30 cellular contexts compared by ENCODE assay signal in genomic region chr9:108483676-108484075, GRCh38.
"Had no signal": no experiment of that assay in that cellular context is flagged by ENCODE, and none has a peak within 500 bp of the region (broad histone marks: within the 10 kb centered on the region; RNA-seq: fewer than 3 reads in every experiment).

No MANE protein-coding gene starts in this region.

- H3K4me1 ChIP-seq: breast epithelium, colonic mucosa had no signal

- DNase-seq: activated CD4-positive, alpha-beta memory T cell treated with anti-CD3 and anti-CD28 coated beads for 36 hours; activated CD4-positive, alpha-beta T cell treated with anti-CD3 and anti-CD28 coated beads for 36 hours; activated CD4-positive, alpha-beta T cell treated with anti-CD3 and anti-CD28 coated beads, Interleukin-2, amount 10 ng/mL, durations not matched to agents 24 days and 14 days; activated CD4-positive, CD25-positive, alpha-beta regulatory T cell; activated CD4-positive, CD25-positive, alpha-beta regulatory T cell treated with anti-CD3 and anti-CD28 coated beads, Interleukin-2, amount 50 U/mL, for 72 hours; activated CD8-positive, alpha-beta memory T cell treated with anti-CD3 and anti-CD28 coated beads, Interleukin-2, amount 10 ng/mL, durations not matched to agents 7 days and 5 days; activated CD8-positive, alpha-beta memory T cell treated with anti-CD3 and anti-CD28 coated beads, Interleukin-2, amount 50 U/mL, for 4 hours; activated CD8-positive, alpha-beta T cell treated with anti-CD3 and anti-CD28 coated beads, Interleukin-2, amount 10 ng/mL, durations not matched to agents 7 days and 5 days; activated gamma-delta T cell; activated naive CD4-positive, alpha-beta T cell; activated naive CD4-positive, alpha-beta T cell treated with anti-CD3 and anti-CD28 coated beads, Interleukin-2, amount 10 ng/mL, durations not matched to agents 7 days and 5 days; activated naive CD8-positive, alpha-beta T cell treated with anti-CD3 and anti-CD28 coated beads, Interleukin-2, amount 10 ng/mL, durations not matched to agents 7 days and 5 days; activated T-cell treated with anti-CD3 and anti-CD28 coated beads, Interleukin-2, amount 50 U/mL, for 1 hour; activated T-cell treated with anti-CD3 and anti-CD28 coated beads, Interleukin-2, amount 50 U/mL, for 72 hours; central memory CD4-positive, alpha-beta T cell; cerebellar nuclear complex; colonic mucosa; effector CD8-positive, alpha-beta T cell; gastrocnemius medialis; glutamatergic neuron; heart left ventricle; T-cell; T-helper 9 cell; WERI-Rb-1 had no signal

- H3K27me3 ChIP-seq: ascending aorta, breast epithelium, cardiac muscle cell, colonic mucosa, gastrocnemius medialis, heart left ventricle had no signal

- H3K9me3 Mint-ChIP-seq: activated CD4-positive, alpha-beta memory T cell treated with anti-CD3 and anti-CD28 coated beads for 36 hours; activated CD4-positive, alpha-beta T cell treated with anti-CD3 and anti-CD28 coated beads, Interleukin-2, amount 10 ng/mL, durations not matched to agents 24 days and 14 days; activated naive CD4-positive, alpha-beta T cell treated with anti-CD3 and anti-CD28 coated beads, Interleukin-2, amount 10 ng/mL, durations not matched to agents 7 days and 5 days; activated naive CD8-positive, alpha-beta T cell treated with anti-CD3 and anti-CD28 coated beads, Interleukin-2, amount 10 ng/mL, durations not matched to agents 7 days and 5 days; T-helper 1 cell treated with Interleukin-12 subunit alpha and Interleukin-12 subunit beta and Interleukin-4 antibody, amounts not matched to agents 30 μg/mL and 1 μg/mL, for 36 hours had no signal

- H3K4me1 Mint-ChIP-seq: activated CD8-positive, alpha-beta memory T cell treated with anti-CD3 and anti-CD28 coated beads, Interleukin-2, amount 10 ng/mL, durations not matched to agents 7 days and 5 days; activated naive CD4-positive, alpha-beta T cell treated with anti-CD3 and anti-CD28 coated beads, Interleukin-2, amount 10 ng/mL, durations not matched to agents 7 days and 5 days; activated naive CD8-positive, alpha-beta T cell treated with anti-CD3 and anti-CD28 coated beads, Interleukin-2, amount 10 ng/mL, durations not matched to agents 7 days and 5 days; brain; T-cell had no signal

- H3K27ac ChIP-seq: ascending aorta, breast epithelium, cardiac muscle cell, colonic mucosa, gastrocnemius medialis, heart left ventricle, WERI-Rb-1 had no signal

- H3K36me3 ChIP-seq: ascending aorta, breast epithelium, cardiac muscle cell, colonic mucosa, gastrocnemius medialis, heart left ventricle, WERI-Rb-1 had no signal

- H3K4me3 ChIP-seq: ascending aorta, breast epithelium, cardiac muscle cell, colonic mucosa, gastrocnemius medialis, heart left ventricle had no signal

- H3K27ac Mint-ChIP-seq: activated CD4-positive, alpha-beta memory T cell treated with anti-CD3 and anti-CD28 coated beads for 36 hours; activated CD4-positive, alpha-beta T cell treated with anti-CD3 and anti-CD28 coated beads for 36 hours; activated CD4-positive, alpha-beta T cell treated with anti-CD3 and anti-CD28 coated beads, Interleukin-2, amount 10 ng/mL, durations not matched to agents 24 days and 14 days; activated CD8-positive, alpha-beta memory T cell treated with anti-CD3 and anti-CD28 coated beads, Interleukin-2, amount 10 ng/mL, durations not matched to agents 7 days and 5 days; activated CD8-positive, alpha-beta T cell treated with anti-CD3 and anti-CD28 coated beads, Interleukin-2, amount 10 ng/mL, durations not matched to agents 7 days and 5 days; activated naive CD4-positive, alpha-beta T cell treated with anti-CD3 and anti-CD28 coated beads, Interleukin-2, amount 10 ng/mL, durations not matched to agents 7 days and 5 days; activated naive CD4-positive, alpha-beta T cell treated with anti-CD3 and anti-CD28 coated beads, Interleukin-2, amount 50 U/mL, for 72 hours; activated naive CD8-positive, alpha-beta T cell treated with anti-CD3 and anti-CD28 coated beads, Interleukin-2, amount 10 ng/mL, durations not matched to agents 7 days and 5 days; activated T-cell treated with anti-CD3 and anti-CD28 coated beads, Interleukin-2, amount 50 U/mL, for 72 hours; brain; T-cell; T-helper 1 cell treated with Interleukin-12 subunit alpha and Interleukin-12 subunit beta and Interleukin-4 antibody, amounts not matched to agents 30 μg/mL and 1 μg/mL, for 36 hours had no signal

- H3K9me3 ChIP-seq: ascending aorta, breast epithelium, colonic mucosa, gastrocnemius medialis, heart left ventricle had no signal

- H3K4me3 Mint-ChIP-seq: activated CD4-positive, alpha-beta memory T cell treated with anti-CD3 and anti-CD28 coated beads for 36 hours; activated CD4-positive, alpha-beta T cell treated with anti-CD3 and anti-CD28 coated beads for 36 hours; activated CD4-positive, alpha-beta T cell treated with anti-CD3 and anti-CD28 coated beads, Interleukin-2, amount 10 ng/mL, durations not matched to agents 24 days and 14 days; activated CD8-positive, alpha-beta memory T cell treated with anti-CD3 and anti-CD28 coated beads, Interleukin-2, amount 10 ng/mL, durations not matched to agents 7 days and 5 days; activated CD8-positive, alpha-beta T cell treated with anti-CD3 and anti-CD28 coated beads, Interleukin-2, amount 10 ng/mL, durations not matched to agents 7 days and 5 days; activated naive CD4-positive, alpha-beta T cell treated with anti-CD3 and anti-CD28 coated beads, Interleukin-2, amount 10 ng/mL, durations not matched to agents 7 days and 5 days; activated naive CD8-positive, alpha-beta T cell treated with anti-CD3 and anti-CD28 coated beads, Interleukin-2, amount 10 ng/mL, durations not matched to agents 7 days and 5 days; activated T-cell treated with anti-CD3 and anti-CD28 coated beads, Interleukin-2, amount 50 U/mL, for 72 hours; brain; T-cell; T-helper 1 cell treated with Interleukin-12 subunit alpha and Interleukin-12 subunit beta and Interleukin-4 antibody, amounts not matched to agents 30 μg/mL and 1 μg/mL, for 36 hours had no signal

- H3K36me3 Mint-ChIP-seq: activated CD4-positive, alpha-beta memory T cell treated with anti-CD3 and anti-CD28 coated beads for 36 hours; activated CD8-positive, alpha-beta memory T cell treated with anti-CD3 and anti-CD28 coated beads, Interleukin-2, amount 10 ng/mL, durations not matched to agents 7 days and 5 days; activated naive CD4-positive, alpha-beta T cell treated with anti-CD3 and anti-CD28 coated beads, Interleukin-2, amount 10 ng/mL, durations not matched to agents 7 days and 5 days; activated naive CD4-positive, alpha-beta T cell treated with anti-CD3 and anti-CD28 coated beads, Interleukin-2, amount 50 U/mL, for 72 hours; activated naive CD8-positive, alpha-beta T cell treated with anti-CD3 and anti-CD28 coated beads, Interleukin-2, amount 10 ng/mL, durations not matched to agents 7 days and 5 days; brain; T-cell had no signal

- H3K27me3 Mint-ChIP-seq: activated CD4-positive, alpha-beta memory T cell treated with anti-CD3 and anti-CD28 coated beads for 36 hours; activated CD4-positive, alpha-beta T cell treated with anti-CD3 and anti-CD28 coated beads, Interleukin-2, amount 10 ng/mL, durations not matched to agents 24 days and 14 days; activated CD8-positive, alpha-beta memory T cell treated with anti-CD3 and anti-CD28 coated beads, Interleukin-2, amount 10 ng/mL, durations not matched to agents 7 days and 5 days; activated naive CD4-positive, alpha-beta T cell treated with anti-CD3 and anti-CD28 coated beads, Interleukin-2, amount 10 ng/mL, durations not matched to agents 7 days and 5 days; activated naive CD8-positive, alpha-beta T cell treated with anti-CD3 and anti-CD28 coated beads, Interleukin-2, amount 10 ng/mL, durations not matched to agents 7 days and 5 days; T-cell had no signal

- ATAC-seq: activated CD4-positive, alpha-beta T cell treated with anti-CD3 and anti-CD28 coated beads for 36 hours; activated CD8-positive, alpha-beta memory T cell treated with anti-CD3 and anti-CD28 coated beads, Interleukin-2, amount 10 ng/mL, durations not matched to agents 7 days and 5 days; activated CD8-positive, alpha-beta T cell treated with anti-CD3 and anti-CD28 coated beads, Interleukin-2, amount 10 ng/mL, durations not matched to agents 7 days and 5 days; activated naive CD4-positive, alpha-beta T cell treated with anti-CD3 and anti-CD28 coated beads, Interleukin-2, amount 50 U/mL, for 72 hours; activated T-cell treated with anti-CD3 and anti-CD28 coated beads, Interleukin-2, amount 50 U/mL, for 72 hours; gastrocnemius medialis; heart left ventricle; T-cell had no signal
